In genomic region chr22:46390652-46391301, GRCh38 we compare ENCODE assay signal across 10 cellular contexts. TPM values are rescaled to one million over a fixed set of nuclear protein-coding genes. Genes with fewer than 3 reads are reported as not detected.
DNase-seq lines count a peak whose midpoint lies in the region; ATAC-seq and TF ChIP-seq lines count a peak whose summit lies in the region.
"Had no signal": no experiment of that assay in that cellular context is flagged by ENCODE, and none has a peak within 500 bp of the region (broad histone marks: within the 10 kb centered on the region; RNA-seq: fewer than 3 reads in every experiment).

No MANE protein-coding gene starts in this region.

- no peak overlapping the region for H3K4me2 ChIP-seq in hepatocyte

- no peaks in the 10 kb centered on the region for H3K79me2 ChIP-seq in hepatocyte

- TF ChIP-seq POLR2A in stomach (IDR thresholded peaks at IDR 0.05) = no peak

- TF ChIP-seq CTCF in WTC11 (IDR thresholded peaks at IDR 0.05) (no peak), hepatocyte (IDR thresholded peaks at IDR 0.05; ENCODE audit: poor library complexity) (peak; percentile 13), stomach (IDR thresholded peaks at IDR 0.05) (peak in 5 of 7 experiments; percentile 32 to 89 (median 54))
- TF ChIP-seq CTCF in CD8-positive, alpha-beta T cell (IDR thresholded peaks at IDR 0.05) = no peak

- H3K9me2 ChIP-seq in hepatocyte (replicated peaks; ENCODE audit: insufficient read depth) = no peaks in the 10 kb centered on the region

- H3K27ac Mint-ChIP-seq in WTC11 = peak overlapping the region; percentile 57
- no peak overlapping the region for H3K27ac Mint-ChIP-seq in CD8-positive, alpha-beta T cell
- H3K27ac Mint-ChIP-seq: memory B cell had no signal

- no peak for TF ChIP-seq EP300 in stomach (IDR thresholded peaks at IDR 0.05)

- H3K27me3 ChIP-seq in hepatocyte (no peaks in the 10 kb centered on the region), stomach (no peaks in the 10 kb centered on the region)
- H3K27me3 ChIP-seq in CD8-positive, alpha-beta T cell (ENCODE audit: insufficient read depth, low read length) = no peaks in the 10 kb centered on the region

- peak; percentile 70 for DNase-seq in HuH-7.5 (ENCODE audit: low spot score)
- DNase-seq in WTC11 (ENCODE audit: low spot score) = no peak
- DNase-seq in hepatocyte (ENCODE audit: low spot score) = no peak
- peak; percentile 75 for DNase-seq in stomach
- no peak for DNase-seq in activated CD4-positive, alpha-beta T cell treated with anti-CD3 and anti-CD28 coated beads, Interleukin-2, amount 50 U/mL, for 4 hours
- no peak for DNase-seq in NCI-H1436 treated with DMSO at 0.1 percent for 48 hours (lab: John Stamatoyannopoulos, UW)
- no peak for DNase-seq in CD8-positive, alpha-beta T cell
- no peak for DNase-seq in DMS79 (lab: John Stamatoyannopoulos, UW)

- ATAC-seq in WTC11 = peak; percentile 65
- no peak for ATAC-seq in CD8-positive, alpha-beta T cell
- ATAC-seq: activated CD4-positive, CD25-positive, alpha-beta regulatory T cell treated with anti-CD3 and anti-CD28 coated beads, Interleukin-2, amount 50 U/mL, for 24 hours had no signal

- intact Hi-C loops in stomach (cut with DNase I; ENCODE audit: low total_unique reads) = no loop called here
- intact Hi-C loops in CD8-positive, alpha-beta T cell (cut with DNase I, micrococcal nuclease) = no loop called here

- no peak overlapping the region for H3K4me3 Mint-ChIP-seq in WTC11
- H3K4me3 Mint-ChIP-seq in CD8-positive, alpha-beta T cell = no peak overlapping the region
- H3K4me3 Mint-ChIP-seq: memory B cell had no signal

- CTCF ChIA-PET in WTC11 (lab: Charles Lee) = interaction anchor here (2.2 to 2.6 kb wide), 2 partner anchors 23 kb away, joined by 13 to 17 read pairs; no protein-coding TSS in a partner anchor
- CTCF ChIA-PET in CD8-positive, alpha-beta T cell (lab: Charles Lee) = no interaction called here

- H3K36me3 ChIP-seq in hepatocyte (replicated peaks; ENCODE audit: insufficient read depth, low read depth) (no peaks in the 10 kb centered on the region), stomach (no peaks in the 10 kb centered on the region)
- H3K36me3 ChIP-seq in CD8-positive, alpha-beta T cell (ENCODE audit: insufficient read depth, low read length) = no peaks in the 10 kb centered on the region

- H3K27me3 Mint-ChIP-seq in WTC11 (ENCODE audit: low read depth) = no peaks in the 10 kb centered on the region
- peaks cover 4% of the 10 kb centered on the region for H3K27me3 Mint-ChIP-seq in CD8-positive, alpha-beta T cell (ENCODE audit: low read depth)
- H3K27me3 Mint-ChIP-seq: memory B cell had no signal

- H2AFZ ChIP-seq in hepatocyte = no peak overlapping the region

- no peaks in the 10 kb centered on the region for H3K36me3 Mint-ChIP-seq in WTC11
- H3K36me3 Mint-ChIP-seq in CD8-positive, alpha-beta T cell = no peaks in the 10 kb centered on the region

- H3K27ac ChIP-seq in hepatocyte (no peak overlapping the region), stomach (peak overlapping the region; percentile 19 to 64 (median 52))
- no peak overlapping the region for H3K27ac ChIP-seq in CD8-positive, alpha-beta T cell (ENCODE audit: low read depth, low read length)

- no peak overlapping the region for H3K4me3 ChIP-seq in hepatocyte
- H3K4me3 ChIP-seq in stomach = peak overlapping the region in 1 of 4 donors; percentile 21
- no peak overlapping the region for H3K4me3 ChIP-seq in CD8-positive, alpha-beta T cell (ENCODE audit: low read depth, low read length)

- H3K9me3 ChIP-seq in hepatocyte (ENCODE audit: low read depth) (no peaks in the 10 kb centered on the region), stomach (no peaks in the 10 kb centered on the region)
- H3K9me3 ChIP-seq in CD8-positive, alpha-beta T cell (ENCODE audit: low read length) = no peaks in the 10 kb centered on the region

- POLR2A ChIA-PET in WTC11 (lab: Charles Lee) = no interaction called here
- POLR2A ChIA-PET in CD8-positive, alpha-beta T cell (lab: Charles Lee) = no interaction called here

- no peaks in the 10 kb centered on the region for H3K9me3 Mint-ChIP-seq in WTC11
- H3K9me3 Mint-ChIP-seq in CD8-positive, alpha-beta T cell = no peaks in the 10 kb centered on the region
- H3K9me3 Mint-ChIP-seq: memory B cell had no signal

- H4K20me1 ChIP-seq in hepatocyte (ENCODE audit: insufficient read depth, poor library complexity, severe bottlenecking) = no peaks in the 10 kb centered on the region

- 82% methylated on average over 32 of the region's 32 CpGs for WGBS in hepatocyte (ENCODE audit: low lambda C conversion rate, missing lambda C conversion rate)
- WGBS in stomach, 5 donors = 40 to 61% (median 50%) methylated on average over 19 to 32 of the region's 32 CpGs

- H3K4me1 Mint-ChIP-seq in WTC11 = 0 out of 2 replicates have a peak, but pooled peaks cover 3% of the 10 kb centered on the region
- peaks cover 5% of the 10 kb centered on the region for H3K4me1 Mint-ChIP-seq in CD8-positive, alpha-beta T cell (ENCODE audit: low read depth)
- H3K4me1 Mint-ChIP-seq: memory B cell had no signal

- no peaks in the 10 kb centered on the region for H3K4me1 ChIP-seq in hepatocyte (ENCODE audit: insufficient read depth)
- H3K4me1 ChIP-seq in stomach = peaks cover 3 to 6% (median 5%) of the 10 kb centered on the region in 4 donors
- peaks cover 6% of the 10 kb centered on the region for H3K4me1 ChIP-seq in CD8-positive, alpha-beta T cell (ENCODE audit: insufficient read depth, low read length)

TF ChIP-seq in WTC11, 78 proteins besides CTCF, POLR2A, EP300 and RAD21 (continues in another document):
- no peak for TF ChIP-seq ZNF281 (CRISPR knock-in tag; IDR thresholded peaks at IDR 0.05)
- no peak for TF ChIP-seq NR2C2 (CRISPR knock-in tag; IDR thresholded peaks at IDR 0.05)
- no peak for TF ChIP-seq ATF3 (CRISPR knock-in tag; conservative IDR thresholded peaks at IDR 0.05)
- TF ChIP-seq ERG (CRISPR knock-in tag; IDR thresholded peaks at IDR 0.05) = no peak
- no peak for TF ChIP-seq ZMAT4 (CRISPR knock-in tag; IDR thresholded peaks at IDR 0.05)
- TF ChIP-seq ZNF423 (CRISPR knock-in tag; IDR thresholded peaks at IDR 0.05) = no peak
- no peak for TF ChIP-seq FOXP1 (CRISPR knock-in tag; IDR thresholded peaks at IDR 0.05; ENCODE audit: borderline replicate concordance)
- no peak for TF ChIP-seq TEAD4 (CRISPR knock-in tag; IDR thresholded peaks at IDR 0.05)
- TF ChIP-seq SOX15 (CRISPR knock-in tag; IDR thresholded peaks at IDR 0.05) = no peak
- TF ChIP-seq E2F5 (CRISPR knock-in tag; IDR thresholded peaks at IDR 0.05) = no peak

RNA-seq across cellular contexts. Expression of gene TRMU, which starts 55.3 kb away (rescaled TPM):
- total RNA-seq in WTC11 (2021) (62.4 to 103 TPM (median 64.6 TPM) in 3 replicates), hepatocyte (36.0 and 40.9 TPM in 2 replicates), stomach (100 to 1,000 TPM in 1 of 5 donors, 10 to 100 TPM in 4; 47.9 to 114 (median 68.8) TPM)
- polyA plus RNA-seq in hepatocyte (38.0 and 44.6 TPM in 2 replicates), stomach (10 to 100 TPM; 23.8 to 30.0 (median 28.0) TPM)
- 10 to 100 TPM; 51.0 to 56.3 TPM for total RNA-seq in CD8-positive, alpha-beta T cell

Comparison
In these comparisons a context has a peak if more than half of its experiments do, and no peak if none do; other contexts are left out.
1. DNase-seq: peak in HuH-7.5 (single experiment) and stomach (single experiment); none in WTC11 (single experiment), hepatocyte (single experiment), activated CD4-positive, alpha-beta T cell treated with anti-CD3 and anti-CD28 coated beads, Interleukin-2, amount 50 U/mL, for 4 hours (0 of 2), NCI-H1436 treated with DMSO at 0.1 percent for 48 hours (single experiment), CD8-positive, alpha-beta T cell (0 of 7) and DMS79 (single experiment).
2. CTCF ChIP-seq: peak in hepatocyte (single experiment) and stomach (5 of 7); none in WTC11 (single experiment) and CD8-positive, alpha-beta T cell (single experiment).
3. H3K27ac ChIP-seq: peak in stomach (5 of 5); none in hepatocyte (single experiment) and CD8-positive, alpha-beta T cell (single experiment).